Comparison of ENCODE assay signal across 22 cellular contexts in the genomic region with DNA sequence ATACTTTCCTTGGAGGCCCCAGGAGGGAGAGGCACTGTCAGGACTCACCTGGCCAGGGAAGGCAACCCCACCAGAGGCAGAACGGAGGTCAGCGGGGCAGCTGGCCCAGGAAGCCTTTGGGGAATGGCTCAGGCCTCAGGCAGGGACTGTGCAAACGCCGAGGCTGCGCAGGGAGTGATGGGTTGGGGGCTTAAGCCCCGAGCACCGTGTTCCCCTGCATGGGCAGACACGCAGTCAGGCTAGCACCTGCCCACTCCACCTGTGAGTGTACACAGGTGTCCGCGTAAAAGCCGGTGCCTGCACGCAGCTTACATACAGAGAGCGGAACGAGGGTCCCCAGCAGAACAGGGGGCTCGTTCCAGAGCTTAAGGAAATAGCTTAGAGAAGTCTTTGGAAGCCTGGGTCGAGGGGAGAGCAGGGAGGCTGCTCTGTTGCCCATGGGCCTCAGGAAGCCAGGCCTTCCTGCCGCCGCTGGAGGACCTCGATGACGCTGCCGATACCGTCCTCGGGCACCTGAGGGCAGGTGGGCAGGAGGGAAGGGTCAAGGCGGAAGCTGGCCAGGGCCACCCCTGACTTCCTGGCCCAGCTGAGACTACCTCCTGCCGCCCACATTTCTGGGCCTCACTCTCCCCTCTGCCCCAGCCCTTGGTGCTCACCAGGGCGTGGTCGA. TPM values are rescaled to one million over a fixed set of nuclear protein-coding genes. Genes with fewer than 3 reads are reported as not detected.
"Had no signal": no experiment of that assay in that cellular context is flagged by ENCODE, and none has a peak within 500 bp of the region (broad histone marks: within the 10 kb centered on the region; RNA-seq: fewer than 3 reads in every experiment).

No MANE protein-coding gene starts in this region.

- H3K4me3 Mint-ChIP-seq: activated T-cell treated with anti-CD3 and anti-CD28 coated beads, Interleukin-2, amount 50 U/mL, for 24 hours; memory B cell; neural progenitor cell; stimulated activated naive CD8-positive, alpha-beta T cell treated with anti-CD3 and anti-CD28 coated beads, Interleukin-15, amount 100 ng/mL, for 72 hours had no signal

- H3K36me3 ChIP-seq: neural progenitor cell, ovary had no signal

- H3K9ac ChIP-seq: neural progenitor cell had no signal

- H2AFZ ChIP-seq: neural progenitor cell had no signal

- H3K4me2 ChIP-seq: neural progenitor cell had no signal

- ATAC-seq: activated naive CD4-positive, alpha-beta T cell treated with anti-CD3 and anti-CD28 coated beads, Interleukin-2, amount 50 U/mL, for 72 hours; left ventricle myocardium superior; mucosa of descending colon; psoas muscle; right cardiac atrium; stimulated activated naive CD8-positive, alpha-beta T cell treated with anti-CD3 and anti-CD28 coated beads, Interleukin-15, amount 100 ng/mL, for 72 hours had no signal

- H3K36me3 Mint-ChIP-seq: activated naive CD4-positive, alpha-beta T cell treated with anti-CD3 and anti-CD28 coated beads, Interleukin-2, amount 50 U/mL, for 72 hours; neural progenitor cell had no signal

- H3K27me3 ChIP-seq: esophagus squamous epithelium, neural progenitor cell, ovary had no signal

- H3K27ac Mint-ChIP-seq: activated T-cell treated with anti-CD3 and anti-CD28 coated beads, Interleukin-2, amount 50 U/mL, for 24 hours; memory B cell had no signal

- H3K9me3 ChIP-seq: esophagus squamous epithelium, mucosa of descending colon, ovary, psoas muscle had no signal

- DNase-seq: activated CD4-positive, alpha-beta T cell treated with anti-CD3 and anti-CD28 coated beads, Interleukin-2, amount 50 U/mL, for 4 hours; activated gamma-delta T cell; activated T-cell treated with anti-CD3 and anti-CD28 coated beads, Interleukin-2, amount 50 U/mL, for 24 hours; amniotic stem cell; effector CD8-positive, alpha-beta T cell; esophagus squamous epithelium; left ventricle myocardium superior; mucosa of descending colon; naive B cell; ovary; psoas muscle; stimulated activated CD4-positive, alpha-beta T cell treated with anti-CD3 and anti-CD28 coated beads, Interleukin-2, amount 100 ng/mL, for 24 hours; stimulated activated naive CD8-positive, alpha-beta T cell treated with anti-CD3 and anti-CD28 coated beads, Interleukin-15, amount 100 ng/mL, for 72 hours; T-helper 9 cell; trophoblast cell had no signal

- H3K9me3 Mint-ChIP-seq: activated naive CD4-positive, alpha-beta T cell treated with anti-CD3 and anti-CD28 coated beads, Interleukin-2, amount 50 U/mL, for 72 hours; activated T-cell treated with anti-CD3 and anti-CD28 coated beads, Interleukin-2, amount 50 U/mL, for 24 hours; memory B cell; naive B cell; neural progenitor cell; stimulated activated naive CD8-positive, alpha-beta T cell treated with anti-CD3 and anti-CD28 coated beads, Interleukin-15, amount 100 ng/mL, for 72 hours had no signal

- H3K27me3 Mint-ChIP-seq: activated T-cell treated with anti-CD3 and anti-CD28 coated beads, Interleukin-2, amount 50 U/mL, for 24 hours; naive B cell; stimulated activated naive CD8-positive, alpha-beta T cell treated with anti-CD3 and anti-CD28 coated beads, Interleukin-15, amount 100 ng/mL, for 72 hours had no signal

- H3K4me3 ChIP-seq: esophagus squamous epithelium, mucosa of descending colon, neural progenitor cell, ovary, psoas muscle had no signal

- FAIRE-seq: endothelial cell of umbilical vein had no signal

- H3K27ac ChIP-seq: esophagus squamous epithelium, neural progenitor cell, ovary, psoas muscle had no signal

RNA-seq across cellular contexts. Expression of gene OSM, which starts 18.7 kb away (rescaled TPM):
- total RNA-seq: endothelial cell of umbilical vein, left ventricle myocardium superior, SK-MEL-5 had no signal
- polyA plus RNA-seq: endothelial cell of umbilical vein had no signal

RNA-seq across cellular contexts. Expression of gene LIF, which starts 38.8 kb away (rescaled TPM):
- total RNA-seq: temporal lobe had no signal
